Comparison of ENCODE assay signal across 8 cellular contexts in the genomic region with DNA sequence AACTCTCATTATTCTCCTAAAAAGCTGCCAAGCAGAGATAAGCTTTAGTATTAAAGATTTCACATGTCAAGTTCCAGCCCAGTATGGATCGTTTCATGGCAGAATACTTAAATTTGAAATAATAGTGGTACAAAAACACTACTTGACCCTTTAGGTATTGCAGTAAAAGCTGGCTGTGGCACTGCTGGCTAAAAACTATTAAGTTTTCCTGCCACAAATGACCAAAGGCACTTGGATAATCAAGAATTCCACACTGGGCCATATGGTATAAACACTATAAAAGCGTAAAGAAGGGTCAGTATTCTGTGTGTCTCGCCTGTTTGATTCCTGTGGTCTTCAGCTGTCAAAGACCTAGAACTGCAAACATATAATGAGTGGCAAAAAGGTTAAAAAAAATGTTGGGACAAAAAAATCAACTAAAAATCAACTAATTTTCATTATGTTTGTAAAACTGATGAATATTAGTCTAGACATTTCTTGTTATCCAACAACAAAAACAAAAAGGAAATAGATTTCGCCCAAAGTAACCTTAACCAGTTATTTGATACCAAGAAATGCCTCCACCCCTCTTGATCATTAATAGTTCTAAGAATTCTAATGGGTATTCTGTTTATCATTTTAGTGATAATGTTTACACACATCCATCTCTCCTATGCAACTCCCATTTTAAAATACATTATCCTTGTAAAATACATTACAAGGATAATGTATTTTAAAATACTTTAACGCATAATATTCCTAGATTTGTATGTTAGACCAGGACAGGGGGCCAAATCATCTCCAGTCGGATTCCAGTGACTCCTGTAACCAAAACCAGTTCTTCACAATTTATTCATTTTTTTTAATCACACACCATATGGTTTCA. TPM values are rescaled to one million over a fixed set of nuclear protein-coding genes. Genes with fewer than 3 reads are reported as not detected.
A peak's percentile ranks its signal among the peaks of the same experiment; 100 is the strongest.
DNase-seq lines count a peak whose midpoint lies in the region; ATAC-seq, FAIRE-seq and TF ChIP-seq lines count a peak whose summit lies in the region.

No MANE protein-coding gene starts in this region.

- H3K9me3 ChIP-seq in A673 (ENCODE audit: low read depth, low read length, poor library complexity, severe bottlenecking): no peaks in the 10 kb centered on the region
- H3K9me3 ChIP-seq in HUES6 (ENCODE audit: control insufficient read depth, insufficient read depth, low read depth, low read length): no peaks in the 10 kb centered on the region
- no peaks in the 10 kb centered on the region for H3K9me3 ChIP-seq in GM12878 (replicated peaks; ENCODE audit: control insufficient read depth, insufficient read depth, low read length)
- no peaks in the 10 kb centered on the region for H3K9me3 ChIP-seq in muscle layer of colon (ENCODE audit: low read length)

- peak overlapping the region; percentile 84 for H3K4me3 ChIP-seq in A673 (ENCODE audit: low read depth, low read length, poor library complexity, severe bottlenecking)
- peak overlapping the region; percentile 96 for H3K4me3 ChIP-seq in HUES6 (ENCODE audit: low read depth, low read length)
- H3K4me3 ChIP-seq in GM12878: peak overlapping the region; percentile 96
- H3K4me3 ChIP-seq in muscle layer of colon (ENCODE audit: low read depth in 1 of 2, low read length in 2 of 2): no peak overlapping the region

- RAD21 ChIA-PET in GM12878 (lab: Charles Lee; ENCODE audit: unreplicated experiment): interaction anchor here (0.7 to 4.9 kb wide), 12 partner anchors 12 to 482 kb away, joined by 3 to 89 read pairs (median 12); no protein-coding TSS in a partner anchor

- H3K27me3 ChIP-seq in A673 (replicated peaks; ENCODE audit: insufficient read depth, low read depth, low read length, poor library complexity) (no peaks in the 10 kb centered on the region), HUES6 (ENCODE audit: control insufficient read depth, insufficient read depth, low read length) (no peaks in the 10 kb centered on the region), GM12878 (replicated peaks in 1 of 2; ENCODE audit: control insufficient read depth in 2 of 2, insufficient read depth in 2 of 2, low read length in 1 of 2) (no peaks in the 10 kb centered on the region), muscle layer of colon (ENCODE audit: control insufficient read depth in 1 of 2, insufficient read depth in 2 of 2, low read length in 2 of 2) (no peaks in the 10 kb centered on the region)

- ATAC-seq in GM12878: no peak
- ATAC-seq in GM21717 (IDR thresholded peaks at IDR 0.05; ENCODE audit: unreplicated experiment): no peak
- ATAC-seq in HG03469 (IDR thresholded peaks at IDR 0.05; ENCODE audit: unreplicated experiment): no peak
- ATAC-seq in GM18861 (IDR thresholded peaks at IDR 0.05; ENCODE audit: unreplicated experiment): no peak

- H3K4me1 ChIP-seq in A673 (ENCODE audit: insufficient read depth, low read length, poor library complexity, severe bottlenecking) (peaks cover 8% of the 10 kb centered on the region), HUES6 (ENCODE audit: control insufficient read depth, insufficient read depth, low read length) (0 out of 2 replicates have a peak, but pooled peaks cover 7% of the 10 kb centered on the region), GM12878 (ENCODE audit: control insufficient read depth, insufficient read depth, low read length) (peaks cover 9% of the 10 kb centered on the region; the same call in 1 of the 2 replicates), muscle layer of colon (ENCODE audit: insufficient read depth, low read length) (peaks cover 18% of the 10 kb centered on the region)

- in situ Hi-C loops in GM12878 (cut with MboI): loop anchor here (5.0 kb wide), 2 partner anchors 116 to 481 kb away; no protein-coding TSS in a partner anchor

- no peak for TF ChIP-seq POLR2A in GM12878 (IDR thresholded peaks at IDR 0.05; ENCODE audit: low read depth, low read length)

- TF ChIP-seq CTCF in A673 (conservative IDR thresholded peaks at IDR 0.05; ENCODE audit: low read depth, low read length): no peak
- TF ChIP-seq CTCF in GM12878 (IDR thresholded peaks at IDR 0.05 in 2 of 3, conservative IDR thresholded peaks at IDR 0.05 in 1 of 3; ENCODE audit: control insufficient read depth in 2 of 3, extremely low read depth in 1 of 3, insufficient read depth in 1 of 3, low read depth in 3 of 3, low read length in 3 of 3): no peak

- BruUV-seq in A673 (replicated peaks; lab: Mats Ljungman, UMichigan) (no TSS peak), GM12878 (replicated peaks; lab: Mats Ljungman, UMichigan) (TSS peak; percentile 73)

- SMC1A ChIA-PET in GM12878 (lab: Charles Lee; ENCODE audit: uncharacterized antibody, unreplicated experiment): interaction anchor here (0.6 to 9.8 kb wide), 26 partner anchors 10 to 483 kb away, joined by 3 to 115 read pairs (median 4); no protein-coding TSS in a partner anchor

- WGBS in GM12878 (ENCODE audit: insufficient coverage, insufficient replicate concordance, low lambda C conversion rate, missing lambda C conversion rate): 52% methylated on average over 6 of the region's 6 CpGs

- no peak for FAIRE-seq in GM12878 (lab: Jason Lieb, UNC)

- H3K9ac ChIP-seq in HUES6 (ENCODE audit: low read length) (no peak overlapping the region), GM12878 (ENCODE audit: control insufficient read depth, insufficient read depth, low read length) (peak overlapping the region; percentile 78), muscle layer of colon (ENCODE audit: low read length) (peak overlapping the region; percentile 79)

- CTCF ChIA-PET in A673 (lab: Charles Lee): interaction anchor here (0.5 to 1.6 kb wide), 5 partner anchors 77 to 482 kb away, joined by 3 to 5 read pairs (median 4); no protein-coding TSS in a partner anchor
- CTCF ChIA-PET in GM12878 (lab: Yijun Ruan, JAX): interaction anchor here (0.9 to 7.2 kb wide), 26 partner anchors 14 to 509 kb away, joined by 3 to 171 read pairs (median 6); partner anchors contain the start of gene HBP1

- H2AFZ ChIP-seq in GM12878 (ENCODE audit: control insufficient read depth, low read depth, low read length): no peak overlapping the region

- POLR2A ChIA-PET in A673 (lab: Charles Lee; ENCODE audit: low non-redundant PET): no interaction called here
- POLR2A ChIA-PET in GM12878 (lab: Charles Lee): interaction anchor here (2.4 kb wide), 1 partner anchor 77 kb away, joined by 11 read pairs; no protein-coding TSS in a partner anchor

- DNase-seq in A673 (ENCODE audit: low spot score) (no peak), GM12878 (ENCODE audit: low read depth, low spot score) (no peak), activated gamma-delta T cell treated with Interleukin-2 at 50 U/mL for 16 hours (no peak)

- no peak overlapping the region for H3K27ac ChIP-seq in A673 (ENCODE audit: low read depth, low read length, poor library complexity, severe bottlenecking)
- no peak overlapping the region for H3K27ac ChIP-seq in HUES6 (ENCODE audit: low read depth, low read length)
- H3K27ac ChIP-seq in GM12878 (ENCODE audit: control insufficient read depth, insufficient read depth): no peak overlapping the region
- no peak overlapping the region for H3K27ac ChIP-seq in muscle layer of colon (ENCODE audit: low read depth, low read length)

- H3K36me3 ChIP-seq in A673 (ENCODE audit: insufficient read depth, low read length, poor library complexity, severe bottlenecking) (no peaks in the 10 kb centered on the region), HUES6 (ENCODE audit: control insufficient read depth, insufficient read depth, low read length) (no peaks in the 10 kb centered on the region), GM12878 (ENCODE audit: control insufficient read depth in 2 of 2, insufficient read depth in 2 of 2, low read length in 1 of 2) (no peaks in the 10 kb centered on the region), muscle layer of colon (ENCODE audit: insufficient read depth, low read length) (no peaks in the 10 kb centered on the region)

- intact Hi-C loops in A673 (cut with micrococcal nuclease; ENCODE audit: unreplicated experiment): loop anchor here (5.0 kb wide), 1 partner anchor 481 kb away; no protein-coding TSS in a partner anchor
- intact Hi-C loops in GM12878 (cut with micrococcal nuclease; ENCODE audit: unreplicated experiment): loop anchor here (5.0 kb wide), 1 partner anchor 124 kb away; no protein-coding TSS in a partner anchor

- no peak for TF ChIP-seq EP300 in GM12878 (IDR thresholded peaks at IDR 0.05; ENCODE audit: borderline replicate concordance in 1 of 2, control insufficient read depth in 1 of 2, low read depth in 2 of 2, low read length in 2 of 2)

- peaks cover 3% of the 10 kb centered on the region for H3K79me2 ChIP-seq in GM12878 (ENCODE audit: control insufficient read depth, insufficient read depth, low read length)

- H4K20me1 ChIP-seq in GM12878 (ENCODE audit: control insufficient read depth, insufficient read depth): no peaks in the 10 kb centered on the region

- peak overlapping the region; percentile 17 for H3K4me2 ChIP-seq in GM12878 (ENCODE audit: control insufficient read depth, insufficient read depth)

- no peak for TF ChIP-seq RAD21 in GM12878 (IDR thresholded peaks at IDR 0.05; ENCODE audit: insufficient read depth, low read depth, low read length)

TF ChIP-seq in GM12878, 131 proteins besides CTCF, POLR2A, EP300 and RAD21 (continues in another document):
- TF ChIP-seq, protein P1, sequence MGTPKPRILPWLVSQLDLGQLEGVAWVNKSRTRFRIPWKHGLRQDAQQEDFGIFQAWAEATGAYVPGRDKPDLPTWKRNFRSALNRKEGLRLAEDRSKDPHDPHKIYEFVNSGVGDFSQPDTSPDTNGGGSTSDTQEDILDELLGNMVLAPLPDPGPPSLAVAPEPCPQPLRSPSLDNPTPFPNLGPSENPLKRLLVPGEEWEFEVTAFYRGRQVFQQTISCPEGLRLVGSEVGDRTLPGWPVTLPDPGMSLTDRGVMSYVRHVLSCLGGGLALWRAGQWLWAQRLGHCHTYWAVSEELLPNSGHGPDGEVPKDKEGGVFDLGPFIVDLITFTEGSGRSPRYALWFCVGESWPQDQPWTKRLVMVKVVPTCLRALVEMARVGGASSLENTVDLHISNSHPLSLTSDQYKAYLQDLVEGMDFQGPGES (IDR thresholded peaks at IDR 0.05): no peak

RNA-seq across cellular contexts. Expression of gene CCDC71L, which starts 2.2 kb away (rescaled TPM):
- total RNA-seq in A673 (2021) (14.1 and 18.4 TPM in 2 replicates), GM12878 (2014; rRNA removed) (9.1 and 11.9 TPM in 2 replicates), GM12878 (2014; rRNA removed; fragmentation: Illumina TruSeq; extraction: Trizol) (4.0 TPM in 2 replicates), GM12878 (2021) (19.3 and 20.7 TPM in 2 replicates)
- 6.8 and 7.9 TPM in 2 replicates for total RNA-seq in GM12878 (2013; cell fraction: nucleolus; rRNA removed)
- polyA plus RNA-seq in GM12878 (2011; ENCODE audit: low read depth): 3.4 TPM
- polyA plus RNA-seq in GM12878 (2011; rRNA removed) (5.0 and 5.7 TPM in 2 replicates), GM12878 (2014; fragmentation: Illumina TruSeq; extraction: Trizol) (3.7 and 5.2 TPM in 2 replicates), GM12878 (2014; fragmentation: Nextera tagmentation; extraction: Ambion mirVana) (1 to 10 TPM; 1.1 to 2.6 TPM), GM12878 (2014; rRNA removed) (9.4 and 10.7 TPM in 2 replicates), GM12878 (2016; fragmentation: Nextera tagmentation; extraction: Ambion mirVana) (1 to 10 TPM; 1.1 to 2.5 TPM)
- 4.3 and 4.6 TPM in 2 replicates for polyA plus RNA-seq in GM12878 (2011; cell fraction: cytosol; rRNA removed)
- polyA plus RNA-seq in GM12878 (2011; cell fraction: nucleus; rRNA removed): 4.0 and 5.7 TPM in 2 replicates
- polyA plus RNA-seq in GM12878 (2012): 5.3 and 10.2 TPM in 2 replicates
- polyA minus RNA-seq in GM12878 (2011; rRNA and poly(A)+ RNA removed): 1.5 and 1.9 TPM in 2 replicates
- polyA minus RNA-seq in GM12878 (2011; cell fraction: cytosol; rRNA and poly(A)+ RNA removed): 2.7 and 4.3 TPM in 2 replicates
- polyA minus RNA-seq in GM12878 (2011; cell fraction: nucleus; rRNA and poly(A)+ RNA removed): 2.7 and 5.5 TPM in 2 replicates

Comparison
In these comparisons a context has a peak if more than half of its experiments do, and no peak if none do; other contexts are left out.
1. H3K4me3 ChIP-seq: peak in A673 (single experiment), HUES6 (single experiment) and GM12878 (single experiment); none in muscle layer of colon (0 of 2).